Comparison of ENCODE assay signal across 18 cellular contexts in genomic region chr15:31145271-31145911, GRCh38. TPM values are rescaled to one million over a fixed set of nuclear protein-coding genes. Genes with fewer than 3 reads are reported as not detected.
DNase-seq lines count a peak whose midpoint lies in the region; ATAC-seq and TF ChIP-seq lines count a peak whose summit lies in the region.
"Had no signal": no experiment of that assay in that cellular context is flagged by ENCODE, and none has a peak within 500 bp of the region (broad histone marks: within the 10 kb centered on the region; RNA-seq: fewer than 3 reads in every experiment).

No MANE protein-coding gene starts in this region.

- no peak overlapping the region for H3K56ac ChIP-seq in H9 (ENCODE audit: insufficient read length, low read depth, low read length)

- H3K23me2 ChIP-seq in H9 (ENCODE audit: insufficient read length, low read depth, low read length, poor library complexity, severe bottlenecking), result no peaks in the 10 kb centered on the region

- peak overlapping the region in 1 of 3 experiments; percentile 55; a peak in 2 of 7 replicates for H3K27ac Mint-ChIP-seq in H9
- no peak overlapping the region for H3K27ac Mint-ChIP-seq in endodermal cell
- no peak overlapping the region for H3K27ac Mint-ChIP-seq in neural progenitor cell
- no peak overlapping the region for H3K27ac Mint-ChIP-seq in CD8-positive, alpha-beta T cell
- H3K27ac Mint-ChIP-seq in activated T-cell treated with anti-CD3 and anti-CD28 coated beads, Interleukin-2, amount 50 U/mL, for 24 hours, result no peak overlapping the region
- H3K27ac Mint-ChIP-seq: activated T-cell treated with anti-CD3 and anti-CD28 coated beads, Interleukin-2, amount 50 U/mL, for 72 hours had no signal

- no peak overlapping the region for H3K23ac ChIP-seq in H9 (ENCODE audit: insufficient read length, low read depth, low read length)

- no peak overlapping the region for H3K4ac ChIP-seq in H9 (ENCODE audit: low read depth, low read length)

- H2BK12ac ChIP-seq in H9 (ENCODE audit: insufficient read length, low read depth, low read length), result no peak overlapping the region

- no peak overlapping the region for H2BK20ac ChIP-seq in H9 (ENCODE audit: low read depth, low read length, poor library complexity, severe bottlenecking)

- POLR2A ChIA-PET in PC-9 (lab: Charles Lee; ENCODE audit: unreplicated experiment), result no interaction called here
- POLR2A ChIA-PET in CD8-positive, alpha-beta T cell (lab: Charles Lee), result no interaction called here

- peak; percentile 53 for TF ChIP-seq CTCF in H9 (conservative IDR thresholded peaks at IDR 0.05)
- peak; percentile 68 for TF ChIP-seq CTCF in endodermal cell (conservative IDR thresholded peaks at IDR 0.05)
- peak; percentile 34 for TF ChIP-seq CTCF in neural progenitor cell (IDR thresholded peaks at IDR 0.05)
- no peak for TF ChIP-seq CTCF in PC-9 (conservative IDR thresholded peaks at IDR 0.05)
- no peak for TF ChIP-seq CTCF in CD8-positive, alpha-beta T cell (IDR thresholded peaks at IDR 0.05)

- no peak overlapping the region for H2BK5ac ChIP-seq in H9 (ENCODE audit: insufficient read length, low read length)

- DNase-seq in H9, result no peak
- peak; percentile 61 for DNase-seq in NCI-H226
- no peak for DNase-seq in endodermal cell
- no peak for DNase-seq in neural progenitor cell (ENCODE audit: low spot score)
- no peak for DNase-seq in NCI-H2227 (lab: John Stamatoyannopoulos, UW; ENCODE audit: unreplicated experiment)
- no peak for DNase-seq in PC-9
- DNase-seq in CD8-positive, alpha-beta T cell, result no peak
- DNase-seq in activated T-cell treated with anti-CD3 and anti-CD28 coated beads, Interleukin-2, amount 50 U/mL, for 24 hours, result no peak
- DNase-seq: activated CD4-positive, CD25-positive, alpha-beta regulatory T cell treated with anti-CD3 and anti-CD28 coated beads, Interleukin-2, amount 50 U/mL, for 72 hours; activated T-cell treated with anti-CD3 and anti-CD28 coated beads, Interleukin-2, amount 50 U/mL, for 72 hours; aorta; DMS 273 treated with DMSO at 0.1 percent for 48 hours; midbrain; right cardiac atrium had no signal

- H3T11ph ChIP-seq in H9 (ENCODE audit: low read length), result no peak overlapping the region

- no peaks in the 10 kb centered on the region for H3K79me2 ChIP-seq in H9 (ENCODE audit: insufficient read depth, low read length)
- H3K79me2 ChIP-seq in neural progenitor cell (ENCODE audit: low read depth), result no peaks in the 10 kb centered on the region
- H3K79me2 ChIP-seq in PC-9 (ENCODE audit: low read depth), result no peaks in the 10 kb centered on the region

- H3K4me1 ChIP-seq in H9 (ENCODE audit: insufficient read depth, low read length), result peaks cover 14% of the 10 kb centered on the region; the same call in 1 of the 2 replicates
- H3K4me1 ChIP-seq in endodermal cell (ENCODE audit: control insufficient read depth, insufficient read depth, low read length), result no peaks in the 10 kb centered on the region
- peaks cover 22% of the 10 kb centered on the region for H3K4me1 ChIP-seq in neural progenitor cell
- no peaks in the 10 kb centered on the region for H3K4me1 ChIP-seq in PC-9 (replicated peaks; ENCODE audit: insufficient read depth)
- no peaks in the 10 kb centered on the region for H3K4me1 ChIP-seq in CD8-positive, alpha-beta T cell (ENCODE audit: insufficient read depth, low read length)

- no peaks in the 10 kb centered on the region; a peak in 1 of 7 replicates for H3K36me3 Mint-ChIP-seq in H9 (ENCODE audit: insufficient read depth in 1 of 3, low read depth in 3 of 3)
- no peaks in the 10 kb centered on the region for H3K36me3 Mint-ChIP-seq in endodermal cell (ENCODE audit: low read depth)
- no peaks in the 10 kb centered on the region for H3K36me3 Mint-ChIP-seq in neural progenitor cell
- H3K36me3 Mint-ChIP-seq in CD8-positive, alpha-beta T cell, result no peaks in the 10 kb centered on the region
- no peaks in the 10 kb centered on the region for H3K36me3 Mint-ChIP-seq in activated T-cell treated with anti-CD3 and anti-CD28 coated beads, Interleukin-2, amount 50 U/mL, for 24 hours (ENCODE audit: low read depth)

- H3K4me3 Mint-ChIP-seq in H9, result no peak overlapping the region
- H3K4me3 Mint-ChIP-seq in endodermal cell, result no peak overlapping the region
- H3K4me3 Mint-ChIP-seq in neural progenitor cell, result no peak overlapping the region
- H3K4me3 Mint-ChIP-seq in CD8-positive, alpha-beta T cell, result no peak overlapping the region
- no peak overlapping the region for H3K4me3 Mint-ChIP-seq in activated T-cell treated with anti-CD3 and anti-CD28 coated beads, Interleukin-2, amount 50 U/mL, for 24 hours
- H3K4me3 Mint-ChIP-seq: activated T-cell treated with anti-CD3 and anti-CD28 coated beads, Interleukin-2, amount 50 U/mL, for 72 hours had no signal

- H2BK15ac ChIP-seq in H9 (ENCODE audit: low read depth, low read length), result no peak overlapping the region

- H2AK5ac ChIP-seq in H9 (ENCODE audit: insufficient read length, low read length), result no peak overlapping the region

- no peak overlapping the region for H4K8ac ChIP-seq in H9 (replicated peaks; ENCODE audit: insufficient read length, low read depth, low read length)

- BruUV-seq in PC-9 (replicated peaks; lab: Mats Ljungman, UMichigan), result no TSS peak

- no peak overlapping the region for H2BK120ac ChIP-seq in H9 (ENCODE audit: low read depth, low read length, poor library complexity, severe bottlenecking)

- H3K36me3 ChIP-seq in endodermal cell (ENCODE audit: control insufficient read depth, insufficient read depth, low read length) (no peaks in the 10 kb centered on the region), neural progenitor cell (no peaks in the 10 kb centered on the region), PC-9 (ENCODE audit: low read depth) (no peaks in the 10 kb centered on the region)
- no peaks in the 10 kb centered on the region for H3K36me3 ChIP-seq in CD8-positive, alpha-beta T cell (ENCODE audit: insufficient read depth, low read length)
- H3K36me3 ChIP-seq: thoracic aorta had no signal

- H3F3A ChIP-seq in neural progenitor cell (ENCODE audit: low read depth), result peaks cover 20% of the 10 kb centered on the region
- H3F3A ChIP-seq in PC-9 (ENCODE audit: insufficient read depth, low read depth), result no peaks in the 10 kb centered on the region

- no peak overlapping the region for H3K27ac ChIP-seq in H9 (ENCODE audit: insufficient read length, low read depth, low read length)
- no peak overlapping the region for H3K27ac ChIP-seq in endodermal cell (ENCODE audit: low read depth, low read length)
- H3K27ac ChIP-seq in neural progenitor cell, result no peak overlapping the region
- H3K27ac ChIP-seq in PC-9, result no peak overlapping the region
- H3K27ac ChIP-seq in CD8-positive, alpha-beta T cell (ENCODE audit: low read depth, low read length), result no peak overlapping the region
- H3K27ac ChIP-seq: SK-N-MC, thoracic aorta had no signal

- H3K4me2 ChIP-seq in H9 (ENCODE audit: insufficient read depth, insufficient read length, low read length), result no peak overlapping the region
- H3K4me2 ChIP-seq in neural progenitor cell, result no peak overlapping the region
- H3K4me2 ChIP-seq in PC-9, result no peak overlapping the region

- H3K18ac ChIP-seq in H9 (ENCODE audit: insufficient read length, low read depth, low read length), result no peak overlapping the region

- intact Hi-C loops in PC-9 (cut with micrococcal nuclease; ENCODE audit: unreplicated experiment), result no loop called here
- intact Hi-C loops in CD8-positive, alpha-beta T cell (cut with DNase I, micrococcal nuclease), result no loop called here

- no peaks in the 10 kb centered on the region for H3K27me3 ChIP-seq in H9 (ENCODE audit: insufficient read depth, low read length)
- H3K27me3 ChIP-seq in endodermal cell (ENCODE audit: control insufficient read depth, insufficient read depth, low read length, poor library complexity, severe bottlenecking), result no peaks in the 10 kb centered on the region
- H3K27me3 ChIP-seq in neural progenitor cell, result peaks cover 39% of the 10 kb centered on the region
- peaks cover 22% of the 10 kb centered on the region for H3K27me3 ChIP-seq in PC-9 (ENCODE audit: insufficient read depth, low read depth)
- no peaks in the 10 kb centered on the region for H3K27me3 ChIP-seq in CD8-positive, alpha-beta T cell (ENCODE audit: insufficient read depth, low read length)

- H3K4me3 ChIP-seq in endodermal cell (ENCODE audit: low read length) (no peak overlapping the region), neural progenitor cell (no peak overlapping the region), PC-9 (no peak overlapping the region)
- H3K4me3 ChIP-seq in CD8-positive, alpha-beta T cell (ENCODE audit: low read depth, low read length), result no peak overlapping the region
- H3K4me3 ChIP-seq: K562, SK-N-MC, thoracic aorta had no signal

- H3K79me1 ChIP-seq in H9 (ENCODE audit: insufficient read depth, low read depth, low read length, poor library complexity, severe bottlenecking), result no peaks in the 10 kb centered on the region

- H3K4me1 Mint-ChIP-seq in H9, result peaks cover 57 to 59% of the 10 kb centered on the region in 2 experiments
- H3K4me1 Mint-ChIP-seq in endodermal cell, result peaks cover 22% of the 10 kb centered on the region
- H3K4me1 Mint-ChIP-seq in neural progenitor cell, result peaks cover 33% of the 10 kb centered on the region
- H3K4me1 Mint-ChIP-seq in CD8-positive, alpha-beta T cell (ENCODE audit: low read depth), result peaks cover 6% of the 10 kb centered on the region
- no peaks in the 10 kb centered on the region for H3K4me1 Mint-ChIP-seq in activated T-cell treated with anti-CD3 and anti-CD28 coated beads, Interleukin-2, amount 50 U/mL, for 24 hours (ENCODE audit: low read depth)

- CTCF ChIA-PET in PC-9 (lab: Charles Lee), result no interaction called here
- CTCF ChIA-PET in CD8-positive, alpha-beta T cell (lab: Charles Lee), result interaction anchor here (2.1 kb wide), 1 partner anchor 16 kb away, joined by 8 read pairs; no protein-coding TSS in a partner anchor

- ATAC-seq in CD8-positive, alpha-beta T cell, result no peak
- ATAC-seq: activated T-cell treated with anti-CD3 and anti-CD28 coated beads, Interleukin-2, amount 50 U/mL, for 72 hours; K562; right cardiac atrium had no signal

- WGBS in H9 (ENCODE audit: extremely low coverage, insufficient read length, low lambda C conversion rate), result no CpG with 5 or more reads among the region's 7 CpGs
- 81 to 100% methylated on average over 3 to 7 of the region's 7 CpGs for WGBS in endodermal cell (ENCODE audit: insufficient coverage in 1 of 2, insufficient read length in 1 of 2), 2 experiments

- H2AFZ ChIP-seq in H9 (ENCODE audit: low read length) (no peak overlapping the region), neural progenitor cell (replicated peaks) (no peak overlapping the region), PC-9 (no peak overlapping the region)

- no peak overlapping the region for H4K5ac ChIP-seq in H9 (ENCODE audit: insufficient read length, low read depth, low read length)

- H3K9me3 ChIP-seq in H9 (ENCODE audit: control insufficient read depth, low read depth, low read length) (no peaks in the 10 kb centered on the region), endodermal cell (ENCODE audit: control insufficient read depth, low read length) (no peaks in the 10 kb centered on the region), neural progenitor cell (ENCODE audit: low read depth) (no peaks in the 10 kb centered on the region), PC-9 (ENCODE audit: insufficient read depth, low read depth) (no peaks in the 10 kb centered on the region)
- no peaks in the 10 kb centered on the region for H3K9me3 ChIP-seq in CD8-positive, alpha-beta T cell (ENCODE audit: low read length)
- H3K9me3 ChIP-seq: thoracic aorta had no signal

- no peaks in the 10 kb centered on the region for H4K20me1 ChIP-seq in H9 (ENCODE audit: control insufficient read depth, insufficient read depth, insufficient read length)
- H4K20me1 ChIP-seq in neural progenitor cell (ENCODE audit: low read depth), result peaks cover 7% of the 10 kb centered on the region
- no peaks in the 10 kb centered on the region for H4K20me1 ChIP-seq in PC-9 (ENCODE audit: insufficient read depth)

- H3K14ac ChIP-seq in H9 (ENCODE audit: insufficient read depth, low read length), result no peak overlapping the region

- H3K27me3 Mint-ChIP-seq in H9 (ENCODE audit: low read depth), result no peaks in the 10 kb centered on the region
- H3K27me3 Mint-ChIP-seq in endodermal cell (ENCODE audit: insufficient read depth), result no peaks in the 10 kb centered on the region
- H3K27me3 Mint-ChIP-seq in neural progenitor cell (ENCODE audit: insufficient read depth, low read depth), result peaks cover 10% of the 10 kb centered on the region
- H3K27me3 Mint-ChIP-seq in CD8-positive, alpha-beta T cell (ENCODE audit: low read depth), result no peaks in the 10 kb centered on the region
- H3K27me3 Mint-ChIP-seq in activated T-cell treated with anti-CD3 and anti-CD28 coated beads, Interleukin-2, amount 50 U/mL, for 24 hours, result no peaks in the 10 kb centered on the region

- H3K9me3 Mint-ChIP-seq in H9 (no peaks in the 10 kb centered on the region; a peak in 2 of 5 replicates), endodermal cell (no peaks in the 10 kb centered on the region), neural progenitor cell (no peaks in the 10 kb centered on the region)
- H3K9me3 Mint-ChIP-seq in CD8-positive, alpha-beta T cell, result no peaks in the 10 kb centered on the region
- no peaks in the 10 kb centered on the region for H3K9me3 Mint-ChIP-seq in activated T-cell treated with anti-CD3 and anti-CD28 coated beads, Interleukin-2, amount 50 U/mL, for 24 hours
- H3K9me3 Mint-ChIP-seq: activated T-cell treated with anti-CD3 and anti-CD28 coated beads, Interleukin-2, amount 50 U/mL, for 72 hours had no signal

- no peaks in the 10 kb centered on the region for H3K9me2 ChIP-seq in PC-9 (ENCODE audit: insufficient read depth)

- no peak overlapping the region for H4K91ac ChIP-seq in H9 (ENCODE audit: insufficient read length, low read depth, low read length)

- H3K9ac ChIP-seq in H9 (ENCODE audit: extremely low read depth, insufficient read length, low read length), result no peak overlapping the region
- H3K9ac ChIP-seq in endodermal cell (ENCODE audit: extremely low read depth, low read length, poor library complexity, severe bottlenecking), result no peak overlapping the region
- no peak overlapping the region for H3K9ac ChIP-seq in neural progenitor cell

RNA-seq across cellular contexts. Expression of gene TRPM1, which starts 43.9 kb away (rescaled TPM):
- not detected in 2 replicates for total RNA-seq in H9 (2021)
- not detected for total RNA-seq in endodermal cell
- 0.28 TPM for polyA plus RNA-seq in endodermal cell (2013, experiment 1 of 2)
- not detected for polyA plus RNA-seq in endodermal cell (2013, experiment 2 of 2)
- not detected in 2 replicates for total RNA-seq in neural progenitor cell (ENCODE audit: low replicate concordance)
- total RNA-seq in PC-9 (2021), result not detected in 2 replicates
- total RNA-seq in CD8-positive, alpha-beta T cell, result not detected
- total RNA-seq: activated T-cell treated with anti-CD3 and anti-CD28 coated beads, Interleukin-2, amount 50 U/mL, for 72 hours; aorta; H4; K562; right cardiac atrium; thoracic aorta had no signal
- polyA plus RNA-seq: aorta had no signal

Comparison
In these comparisons a context has a peak if more than half of its experiments do, and no peak if none do; other contexts are left out.
1. CTCF ChIP-seq: peak in H9 (single experiment), endodermal cell (single experiment) and neural progenitor cell (single experiment); none in PC-9 (single experiment) and CD8-positive, alpha-beta T cell (single experiment).